Comparison of ENCODE assay signal across 35 cellular contexts in genomic region chr15:61726166-61726565, GRCh38.
A peak's percentile ranks its signal among the peaks of the same experiment; 100 is the strongest.
DNase-seq lines count a peak whose midpoint lies in the region; TF ChIP-seq lines count a peak whose summit lies in the region.
"Had no signal": no experiment of that assay in that cellular context is flagged by ENCODE, and none has a peak within 500 bp of the region (broad histone marks: within the 10 kb centered on the region; RNA-seq: fewer than 3 reads in every experiment).

No MANE protein-coding gene starts in this region.

- TF ChIP-seq EP300 in esophagus muscularis mucosa (IDR thresholded peaks at IDR 0.05): no peak

- H3K4me3 ChIP-seq in endodermal cell (ENCODE audit: low read length) (no peak overlapping the region), esophagus muscularis mucosa (no peak overlapping the region), mesendoderm (ENCODE audit: low read length) (no peak overlapping the region), uterus (no peak overlapping the region)
- H3K4me3 ChIP-seq: A549; BLaER1; BLaER1 treated with 17β-estradiol and CSF1 and Interleukin-3, amounts not matched to agents 10 nM and 100 nM had no signal

- no peaks in the 10 kb centered on the region for H3K36me3 ChIP-seq in endodermal cell (ENCODE audit: control insufficient read depth, insufficient read depth, low read length)
- no peaks in the 10 kb centered on the region for H3K36me3 ChIP-seq in esophagus muscularis mucosa
- H3K36me3 ChIP-seq in mesendoderm (ENCODE audit: control insufficient read depth, insufficient read depth, low read length): no peaks in the 10 kb centered on the region
- H3K36me3 ChIP-seq in uterus: no peaks in the 10 kb centered on the region
- H3K36me3 ChIP-seq: BE2C; BLaER1; BLaER1 treated with 17β-estradiol and CSF1 and Interleukin-3, amounts not matched to agents 10 nM and 100 nM had no signal

- TF ChIP-seq CTCF in endodermal cell (conservative IDR thresholded peaks at IDR 0.05) (no peak), esophagus muscularis mucosa (IDR thresholded peaks at IDR 0.05) (no peak), uterus (IDR thresholded peaks at IDR 0.05) (no peak)

- H3K27me3 Mint-ChIP-seq in endodermal cell (ENCODE audit: insufficient read depth): peaks cover 84% of the 10 kb centered on the region

- intact Hi-C loops in esophagus muscularis mucosa (cut with DNase I): no loop called here
- intact Hi-C loops in uterus (cut with DNase I; ENCODE audit: low total_unique reads): no loop called here

- no peaks in the 10 kb centered on the region for H3K79me2 ChIP-seq in mesendoderm (ENCODE audit: control insufficient read depth, insufficient read depth, low read length)

- H3K23ac ChIP-seq in mesendoderm (ENCODE audit: low read length): no peak overlapping the region

- H3K36me3 Mint-ChIP-seq in endodermal cell (ENCODE audit: low read depth): no peaks in the 10 kb centered on the region
- H3K36me3 Mint-ChIP-seq: CD14-positive monocyte; CD4-positive, alpha-beta memory T cell; CD4-positive, CD25-positive, alpha-beta regulatory T cell; CD8-positive, alpha-beta memory T cell; CD8-positive, alpha-beta T cell had no signal

- H3K4ac ChIP-seq in mesendoderm (ENCODE audit: low read depth, low read length): no peak overlapping the region

- peak; percentile 51 for DNase-seq in endodermal cell
- DNase-seq in esophagus muscularis mucosa (ENCODE audit: extremely low spot score): peak; percentile 75
- DNase-seq in mesendoderm: peak; percentile 62
- no peak for DNase-seq in uterus
- DNase-seq in NCI-H1694 (lab: John Stamatoyannopoulos, UW): no peak
- no peak for DNase-seq in NCI-H146 (lab: John Stamatoyannopoulos, UW)
- no peak for DNase-seq in activated CD4-positive, CD25-positive, alpha-beta regulatory T cell (lab: John Stamatoyannopoulos, UW)
- DNase-seq in NCI-H526 treated with DMSO at 0.1 percent for 48 hours (lab: John Stamatoyannopoulos, UW): no peak
- DNase-seq: 8988T; ACHN; AML-193; BE2C; C1 segment of cervical spinal cord; Caco-2; Calu3; CD4-positive, alpha-beta memory T cell; CD4-positive, alpha-beta T cell; CD4-positive, CD25-positive, alpha-beta regulatory T cell; CD8-positive, alpha-beta memory T cell; CD8-positive, alpha-beta T cell; COR-L47; DMS 273 treated with DMSO at 0.1 percent for 48 hours; DMS153; DMS53; DMS79; DMS79 treated with DMSO at 0.1 percent for 48 hours; DND-41; EL had no signal

- H3K18ac ChIP-seq in mesendoderm (ENCODE audit: low read length): no peak overlapping the region

- H3K9me3 ChIP-seq in endodermal cell (ENCODE audit: control insufficient read depth, low read length): no peaks in the 10 kb centered on the region
- no peaks in the 10 kb centered on the region for H3K9me3 ChIP-seq in esophagus muscularis mucosa
- H3K9me3 ChIP-seq in uterus: no peaks in the 10 kb centered on the region
- H3K9me3 ChIP-seq: A549; BE2C; BLaER1; BLaER1 treated with 17β-estradiol and CSF1 and Interleukin-3, amounts not matched to agents 10 nM and 100 nM; Caco-2 had no signal

- no peak overlapping the region for H3K4me2 ChIP-seq in mesendoderm (ENCODE audit: low read length)
- H3K4me2 ChIP-seq: A549; BLaER1; BLaER1 treated with 17β-estradiol and CSF1 and Interleukin-3, amounts not matched to agents 10 nM and 100 nM had no signal

- H4K5ac ChIP-seq in mesendoderm (ENCODE audit: low read length): no peak overlapping the region

- H4K8ac ChIP-seq in mesendoderm (ENCODE audit: low read depth, low read length): no peak overlapping the region

- H3K27ac ChIP-seq in endodermal cell (ENCODE audit: low read depth, low read length) (no peak overlapping the region), esophagus muscularis mucosa (replicated peaks in 1 of 4) (no peak overlapping the region), mesendoderm (ENCODE audit: low read depth, low read length) (no peak overlapping the region), uterus (peak overlapping the region; percentile 39 to 43)
- H3K27ac ChIP-seq: 22Rv1; A549; BLaER1; BLaER1 treated with 17β-estradiol and CSF1 and Interleukin-3, amounts not matched to agents 10 nM and 100 nM; C4-2B had no signal

- H2BK15ac ChIP-seq in mesendoderm (replicated peaks; ENCODE audit: low read depth): no peak overlapping the region

- H3K27me3 ChIP-seq in endodermal cell (ENCODE audit: control insufficient read depth, insufficient read depth, low read length, poor library complexity, severe bottlenecking) (peaks cover 99% of the 10 kb centered on the region), esophagus muscularis mucosa (peaks cover 0 to 9% (median 0%) of the 10 kb centered on the region in 4 donors), mesendoderm (ENCODE audit: insufficient read depth, low read length, poor library complexity) (no peaks in the 10 kb centered on the region), uterus (no peaks in the 10 kb centered on the region)
- H3K27me3 ChIP-seq: BE2C; BLaER1; BLaER1 treated with 17β-estradiol and CSF1 and Interleukin-3, amounts not matched to agents 10 nM and 100 nM had no signal

- 59 to 76% methylated on average over 2 to 6 of the region's 7 CpGs for WGBS in endodermal cell (ENCODE audit: insufficient coverage in 1 of 2, insufficient read length in 1 of 2), 2 experiments
- WGBS in esophagus muscularis mucosa: 84% methylated on average over 7 of the region's 7 CpGs
- no CpG with 5 or more reads among the region's 7 CpGs for WGBS in mesendoderm (ENCODE audit: extremely low coverage, insufficient coverage, low lambda C conversion rate)

- H3K79me1 ChIP-seq in mesendoderm (ENCODE audit: low read length): no peaks in the 10 kb centered on the region

- no peak overlapping the region for H3K56ac ChIP-seq in mesendoderm (ENCODE audit: low read length)

- H3K9me3 Mint-ChIP-seq in endodermal cell: no peaks in the 10 kb centered on the region
- H3K9me3 Mint-ChIP-seq: CD4-positive, alpha-beta memory T cell; CD4-positive, alpha-beta T cell; CD4-positive, CD25-positive, alpha-beta regulatory T cell; CD8-positive, alpha-beta memory T cell; CD8-positive, alpha-beta T cell had no signal

- H2BK5ac ChIP-seq in mesendoderm (ENCODE audit: low read length): no peak overlapping the region

- H3K4me1 ChIP-seq in endodermal cell (ENCODE audit: control insufficient read depth, insufficient read depth, low read length): no peaks in the 10 kb centered on the region
- no peaks in the 10 kb centered on the region for H3K4me1 ChIP-seq in esophagus muscularis mucosa
- H3K4me1 ChIP-seq in mesendoderm (ENCODE audit: control insufficient read depth, low read depth, low read length): peaks cover 9% of the 10 kb centered on the region
- H3K4me1 ChIP-seq in uterus: peaks cover 0 to 4% of the 10 kb centered on the region in 2 donors
- H3K4me1 ChIP-seq: A549; BE2C; BLaER1; BLaER1 treated with 17β-estradiol and CSF1 and Interleukin-3, amounts not matched to agents 10 nM and 100 nM; Caco-2 had no signal

- H3K4me3 Mint-ChIP-seq in endodermal cell: no peak overlapping the region
- H3K4me3 Mint-ChIP-seq: B cell; CD14-positive monocyte; CD4-positive, alpha-beta memory T cell; CD4-positive, alpha-beta T cell; CD4-positive, CD25-positive, alpha-beta regulatory T cell; CD8-positive, alpha-beta memory T cell; CD8-positive, alpha-beta T cell had no signal

- H3K9ac ChIP-seq in endodermal cell (ENCODE audit: extremely low read depth, low read length, poor library complexity, severe bottlenecking) (no peak overlapping the region), mesendoderm (ENCODE audit: low read length) (no peak overlapping the region)
- H3K9ac ChIP-seq: BLaER1; BLaER1 treated with 17β-estradiol and CSF1 and Interleukin-3, amounts not matched to agents 10 nM and 100 nM had no signal

- H2AK5ac ChIP-seq in mesendoderm (ENCODE audit: low read length): no peak overlapping the region

- H2BK120ac ChIP-seq in mesendoderm (ENCODE audit: low read depth, low read length): no peak overlapping the region

- H3K27ac Mint-ChIP-seq in endodermal cell: no peak overlapping the region
- H3K27ac Mint-ChIP-seq: B cell; CD14-positive monocyte; CD4-positive, alpha-beta memory T cell; CD4-positive, alpha-beta T cell; CD4-positive, CD25-positive, alpha-beta regulatory T cell; CD8-positive, alpha-beta memory T cell; CD8-positive, alpha-beta T cell had no signal

- peaks cover 12% of the 10 kb centered on the region for H3K4me1 Mint-ChIP-seq in endodermal cell
- H3K4me1 Mint-ChIP-seq: B cell; CD4-positive, CD25-positive, alpha-beta regulatory T cell; CD8-positive, alpha-beta memory T cell had no signal

- TF ChIP-seq POLR2A in esophagus muscularis mucosa (IDR thresholded peaks at IDR 0.05; ENCODE audit: low read depth) (no peak), uterus (IDR thresholded peaks at IDR 0.05) (no peak)

Comparison
In these comparisons a context has a peak if more than half of its experiments do, and no peak if none do; other contexts are left out.
1. DNase-seq: peak in endodermal cell (single experiment), esophagus muscularis mucosa (single experiment) and mesendoderm (single experiment); none in uterus (0 of 2), NCI-H1694 (single experiment), NCI-H146 (single experiment), activated CD4-positive, CD25-positive, alpha-beta regulatory T cell (0 of 4) and NCI-H526 treated with DMSO at 0.1 percent for 48 hours (single experiment).
2. H3K27ac ChIP-seq: peak in uterus (2 of 2); none in endodermal cell (single experiment), esophagus muscularis mucosa (0 of 4) and mesendoderm (single experiment).